2 cellular contexts compared by ENCODE assay signal in genomic region chr20:41222703-41223102, GRCh38.
TF ChIP-seq lines count a peak whose summit lies in the region.

No MANE protein-coding gene starts in this region.

TF ChIP-seq in IMR-90, 13 proteins besides CTCF, POLR2A, EP300 and RAD21 (continued from another document):
- TF ChIP-seq USF2 (IDR thresholded peaks at IDR 0.05; ENCODE audit: low read depth, low read length): no peak
- no peak for TF ChIP-seq RFX5 (IDR thresholded peaks at IDR 0.05; ENCODE audit: low read depth, low read length)
- no peak for TF ChIP-seq ELK1 (IDR thresholded peaks at IDR 0.05; ENCODE audit: borderline replicate concordance, low read depth, low read length)
- no peak for TF ChIP-seq BHLHE40 (IDR thresholded peaks at IDR 0.05; ENCODE audit: low read depth, low read length)
- no peak for TF ChIP-seq CHD1 (IDR thresholded peaks at IDR 0.05; ENCODE audit: low read depth, low read length)
- no peak for TF ChIP-seq RCOR1 (IDR thresholded peaks at IDR 0.05; ENCODE audit: insufficient replicate concordance, low read length)
- no peak for TF ChIP-seq MXI1 (IDR thresholded peaks at IDR 0.05; ENCODE audit: borderline replicate concordance, low read depth, low read length)
- no peak for TF ChIP-seq NFE2L2 (IDR thresholded peaks at IDR 0.05; ENCODE audit: low read depth, low read length)

TF ChIP-seq in endothelial cell of umbilical vein, 7 proteins besides CTCF, POLR2A, EP300 and RAD21 (continued from another document):
- TF ChIP-seq MAX (IDR thresholded peaks at IDR 0.05; ENCODE audit: insufficient read depth, insufficient read length) (no peak), POLR2AphosphoS5 (IDR thresholded peaks at IDR 0.05; ENCODE audit: insufficient read depth, low read depth, low read length) (no peak), EZH2 (IDR thresholded peaks at IDR 0.05; ENCODE audit: borderline replicate concordance, low read depth, low read length, severe bottlenecking) (no peak)
